Comparison of ENCODE assay signal across 1 cellular context in genomic region chr17:980406-981291, GRCh38.
TF ChIP-seq lines count a peak whose summit lies in the region.

No MANE protein-coding gene starts in this region.

TF ChIP-seq in HepG2, 621 proteins besides CTCF, POLR2A, EP300 and RAD21 (continued from another document):
- TF ChIP-seq, protein P1, sequence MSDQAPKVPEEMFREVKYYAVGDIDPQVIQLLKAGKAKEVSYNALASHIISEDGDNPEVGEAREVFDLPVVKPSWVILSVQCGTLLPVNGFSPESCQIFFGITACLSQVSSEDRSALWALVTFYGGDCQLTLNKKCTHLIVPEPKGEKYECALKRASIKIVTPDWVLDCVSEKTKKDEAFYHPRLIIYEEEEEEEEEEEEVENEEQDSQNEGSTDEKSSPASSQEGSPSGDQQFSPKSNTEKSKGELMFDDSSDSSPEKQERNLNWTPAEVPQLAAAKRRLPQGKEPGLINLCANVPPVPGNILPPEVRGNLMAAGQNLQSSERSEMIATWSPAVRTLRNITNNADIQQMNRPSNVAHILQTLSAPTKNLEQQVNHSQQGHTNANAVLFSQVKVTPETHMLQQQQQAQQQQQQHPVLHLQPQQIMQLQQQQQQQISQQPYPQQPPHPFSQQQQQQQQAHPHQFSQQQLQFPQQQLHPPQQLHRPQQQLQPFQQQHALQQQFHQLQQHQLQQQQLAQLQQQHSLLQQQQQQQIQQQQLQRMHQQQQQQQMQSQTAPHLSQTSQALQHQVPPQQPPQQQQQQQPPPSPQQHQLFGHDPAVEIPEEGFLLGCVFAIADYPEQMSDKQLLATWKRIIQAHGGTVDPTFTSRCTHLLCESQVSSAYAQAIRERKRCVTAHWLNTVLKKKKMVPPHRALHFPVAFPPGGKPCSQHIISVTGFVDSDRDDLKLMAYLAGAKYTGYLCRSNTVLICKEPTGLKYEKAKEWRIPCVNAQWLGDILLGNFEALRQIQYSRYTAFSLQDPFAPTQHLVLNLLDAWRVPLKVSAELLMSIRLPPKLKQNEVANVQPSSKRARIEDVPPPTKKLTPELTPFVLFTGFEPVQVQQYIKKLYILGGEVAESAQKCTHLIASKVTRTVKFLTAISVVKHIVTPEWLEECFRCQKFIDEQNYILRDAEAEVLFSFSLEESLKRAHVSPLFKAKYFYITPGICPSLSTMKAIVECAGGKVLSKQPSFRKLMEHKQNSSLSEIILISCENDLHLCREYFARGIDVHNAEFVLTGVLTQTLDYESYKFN (CRISPR knock-in tag; conservative IDR thresholded peaks at IDR 0.05), result 0 out of 2 replicates have a peak, but pooled peaks have one; percentile 15
- TF ChIP-seq, protein P2, sequence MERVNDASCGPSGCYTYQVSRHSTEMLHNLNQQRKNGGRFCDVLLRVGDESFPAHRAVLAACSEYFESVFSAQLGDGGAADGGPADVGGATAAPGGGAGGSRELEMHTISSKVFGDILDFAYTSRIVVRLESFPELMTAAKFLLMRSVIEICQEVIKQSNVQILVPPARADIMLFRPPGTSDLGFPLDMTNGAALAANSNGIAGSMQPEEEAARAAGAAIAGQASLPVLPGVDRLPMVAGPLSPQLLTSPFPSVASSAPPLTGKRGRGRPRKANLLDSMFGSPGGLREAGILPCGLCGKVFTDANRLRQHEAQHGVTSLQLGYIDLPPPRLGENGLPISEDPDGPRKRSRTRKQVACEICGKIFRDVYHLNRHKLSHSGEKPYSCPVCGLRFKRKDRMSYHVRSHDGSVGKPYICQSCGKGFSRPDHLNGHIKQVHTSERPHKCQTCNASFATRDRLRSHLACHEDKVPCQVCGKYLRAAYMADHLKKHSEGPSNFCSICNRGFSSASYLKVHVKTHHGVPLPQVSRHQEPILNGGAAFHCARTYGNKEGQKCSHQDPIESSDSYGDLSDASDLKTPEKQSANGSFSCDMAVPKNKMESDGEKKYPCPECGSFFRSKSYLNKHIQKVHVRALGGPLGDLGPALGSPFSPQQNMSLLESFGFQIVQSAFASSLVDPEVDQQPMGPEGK (CRISPR knock-in tag; IDR thresholded peaks at IDR 0.05), result 0 out of 2 replicates have a peak, but pooled peaks have one; percentile 16
- TF ChIP-seq ZZZ3 (CRISPR knock-in tag; IDR thresholded peaks at IDR 0.05; ENCODE audit: borderline replicate concordance) (peak; percentile 32; the same call in 1 of the 2 replicates), SOX5 (CRISPR knock-in tag; IDR thresholded peaks at IDR 0.05; ENCODE audit: borderline replicate concordance) (0 out of 2 replicates have a peak, but pooled peaks have one; percentile 34), SP4 (CRISPR knock-in tag; IDR thresholded peaks at IDR 0.05) (0 out of 2 replicates have a peak, but pooled peaks have one; percentile 36), ERF (CRISPR knock-in tag; IDR thresholded peaks at IDR 0.05) (peak; percentile 77), ZSCAN21 (CRISPR knock-in tag; IDR thresholded peaks at IDR 0.05; ENCODE audit: borderline replicate concordance) (no peak), ZNF335 (CRISPR knock-in tag; IDR thresholded peaks at IDR 0.05) (peak; percentile 62; the same call in 1 of the 2 replicates), ZMYM3 (CRISPR knock-in tag; IDR thresholded peaks at IDR 0.05) (peak; percentile 72), RARA (CRISPR knock-in tag; IDR thresholded peaks at IDR 0.05) (no peak), CCAR2 (optimal IDR thresholded peaks at IDR 0.05; ENCODE audit: low read depth, low read length) (no peak), MXD4 (CRISPR knock-in tag; IDR thresholded peaks at IDR 0.05) (peak; percentile 35; the same call in 1 of the 2 replicates), THAP11 (CRISPR knock-in tag; IDR thresholded peaks at IDR 0.05) (peak; percentile 40; the same call in 1 of the 2 replicates), NFKB2 (CRISPR knock-in tag; IDR thresholded peaks at IDR 0.05; ENCODE audit: borderline replicate concordance) (peak; percentile 20; the same call in 1 of the 2 replicates), ZNF556 (CRISPR knock-in tag; IDR thresholded peaks at IDR 0.05; ENCODE audit: borderline replicate concordance) (0 out of 2 replicates have a peak, but pooled peaks have one; percentile 41), SALL1 (CRISPR knock-in tag; IDR thresholded peaks at IDR 0.05) (peak; percentile 11; the same call in 1 of the 2 replicates), KDM2A (CRISPR knock-in tag; IDR thresholded peaks at IDR 0.05; ENCODE audit: borderline replicate concordance, low read depth) (peak; percentile 37; the same call in 1 of the 2 replicates), ARNTL (CRISPR knock-in tag; IDR thresholded peaks at IDR 0.05) (0 out of 2 replicates have a peak, but pooled peaks have one; percentile 13), CBX5 (CRISPR knock-in tag; IDR thresholded peaks at IDR 0.05; ENCODE audit: borderline replicate concordance) (no peak), KDM1A (CRISPR knock-in tag; IDR thresholded peaks at IDR 0.05) (no peak), ZNF543 (CRISPR knock-in tag; IDR thresholded peaks at IDR 0.05) (0 out of 2 replicates have a peak, but pooled peaks have one; percentile 37), ZNF761 (CRISPR knock-in tag; conservative IDR thresholded peaks at IDR 0.05) (0 out of 2 replicates have a peak, but pooled peaks have one; percentile 13), ADNP (CRISPR knock-in tag; IDR thresholded peaks at IDR 0.05) (peak; percentile 21; the same call in 1 of the 2 replicates), IRF2 (CRISPR knock-in tag; IDR thresholded peaks at IDR 0.05) (peak; percentile 20; the same call in 1 of the 2 replicates), SIN3B (IDR thresholded peaks at IDR 0.05; ENCODE audit: low read length) (no peak), ZNF788 (CRISPR knock-in tag; IDR thresholded peaks at IDR 0.05; ENCODE audit: borderline replicate concordance) (peak; percentile 15; the same call in 1 of the 2 replicates), RFXAP (CRISPR knock-in tag; IDR thresholded peaks at IDR 0.05; ENCODE audit: borderline replicate concordance) (0 out of 2 replicates have a peak, but pooled peaks have one; percentile 20), KDM5A (IDR thresholded peaks at IDR 0.05; ENCODE audit: borderline replicate concordance, low read length) (peak; percentile 46; the same call in 1 of the 2 replicates)
- TF ChIP-seq, protein P3, sequence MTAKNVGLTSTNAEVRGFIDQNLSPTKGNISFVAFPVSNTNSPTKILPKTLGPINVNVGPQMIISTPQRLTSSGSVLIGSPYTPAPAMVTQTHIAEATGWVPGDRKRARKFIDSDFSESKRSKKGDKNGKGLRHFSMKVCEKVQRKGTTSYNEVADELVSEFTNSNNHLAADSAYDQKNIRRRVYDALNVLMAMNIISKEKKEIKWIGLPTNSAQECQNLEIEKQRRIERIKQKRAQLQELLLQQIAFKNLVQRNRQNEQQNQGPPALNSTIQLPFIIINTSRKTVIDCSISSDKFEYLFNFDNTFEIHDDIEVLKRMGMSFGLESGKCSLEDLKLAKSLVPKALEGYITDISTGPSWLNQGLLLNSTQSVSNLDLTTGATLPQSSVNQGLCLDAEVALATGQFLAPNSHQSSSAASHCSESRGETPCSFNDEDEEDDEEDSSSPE (CRISPR knock-in tag; IDR thresholded peaks at IDR 0.05), result peak; percentile 43; the same call in 1 of the 2 replicates
- TF ChIP-seq, protein P4, sequence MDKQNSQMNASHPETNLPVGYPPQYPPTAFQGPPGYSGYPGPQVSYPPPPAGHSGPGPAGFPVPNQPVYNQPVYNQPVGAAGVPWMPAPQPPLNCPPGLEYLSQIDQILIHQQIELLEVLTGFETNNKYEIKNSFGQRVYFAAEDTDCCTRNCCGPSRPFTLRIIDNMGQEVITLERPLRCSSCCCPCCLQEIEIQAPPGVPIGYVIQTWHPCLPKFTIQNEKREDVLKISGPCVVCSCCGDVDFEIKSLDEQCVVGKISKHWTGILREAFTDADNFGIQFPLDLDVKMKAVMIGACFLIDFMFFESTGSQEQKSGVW (CRISPR knock-in tag; IDR thresholded peaks at IDR 0.05; ENCODE audit: borderline replicate concordance), result no peak
- TF ChIP-seq, protein P5, sequence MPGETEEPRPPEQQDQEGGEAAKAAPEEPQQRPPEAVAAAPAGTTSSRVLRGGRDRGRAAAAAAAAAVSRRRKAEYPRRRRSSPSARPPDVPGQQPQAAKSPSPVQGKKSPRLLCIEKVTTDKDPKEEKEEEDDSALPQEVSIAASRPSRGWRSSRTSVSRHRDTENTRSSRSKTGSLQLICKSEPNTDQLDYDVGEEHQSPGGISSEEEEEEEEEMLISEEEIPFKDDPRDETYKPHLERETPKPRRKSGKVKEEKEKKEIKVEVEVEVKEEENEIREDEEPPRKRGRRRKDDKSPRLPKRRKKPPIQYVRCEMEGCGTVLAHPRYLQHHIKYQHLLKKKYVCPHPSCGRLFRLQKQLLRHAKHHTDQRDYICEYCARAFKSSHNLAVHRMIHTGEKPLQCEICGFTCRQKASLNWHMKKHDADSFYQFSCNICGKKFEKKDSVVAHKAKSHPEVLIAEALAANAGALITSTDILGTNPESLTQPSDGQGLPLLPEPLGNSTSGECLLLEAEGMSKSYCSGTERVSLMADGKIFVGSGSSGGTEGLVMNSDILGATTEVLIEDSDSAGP (CRISPR knock-in tag; IDR thresholded peaks at IDR 0.05; ENCODE audit: borderline replicate concordance), result 0 out of 2 replicates have a peak, but pooled peaks have one; percentile 55
